ENCODE assay signal across 8 cellular contexts in the genomic region with DNA sequence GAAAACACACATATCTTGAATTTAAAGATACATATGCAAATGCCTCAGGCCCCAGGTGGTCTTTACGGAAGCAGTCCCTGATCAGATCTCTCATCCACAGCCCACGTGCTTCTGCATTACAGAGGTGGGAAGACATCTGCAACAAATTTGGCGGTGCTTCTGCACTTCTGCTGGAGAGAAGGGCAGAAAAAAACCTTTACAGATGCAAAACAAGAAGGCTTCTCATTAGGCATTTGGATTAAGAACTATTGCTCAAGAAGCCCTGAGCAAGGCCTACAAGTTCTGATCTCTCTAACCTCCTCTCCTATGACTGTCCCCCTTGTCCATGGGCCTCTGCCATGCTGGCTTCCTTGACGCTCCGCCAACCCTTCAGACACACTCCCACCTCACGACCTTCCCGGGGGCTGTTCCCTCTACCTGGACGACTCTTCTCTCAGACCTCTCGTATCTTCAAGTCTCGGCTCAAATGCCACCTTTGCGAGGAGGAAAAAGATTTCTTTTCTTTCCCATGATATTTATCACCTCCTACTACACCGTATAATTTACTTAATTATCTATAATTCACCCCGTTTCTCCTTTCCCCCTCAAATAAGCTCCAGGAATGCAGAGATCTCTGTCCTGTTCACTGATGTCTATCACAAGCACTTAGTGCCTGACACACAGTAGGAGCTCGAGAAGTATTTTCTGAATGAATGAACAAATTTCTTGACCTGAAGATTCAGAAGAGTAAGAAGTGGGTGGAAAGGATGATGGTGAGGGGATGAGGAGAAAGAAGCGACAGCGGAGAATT. TPM values are rescaled to one million over a fixed set of nuclear protein-coding genes. Genes with fewer than 3 reads are reported as not detected.
DNase-seq lines count a peak whose midpoint lies in the region; ATAC-seq lines count a peak whose summit lies in the region.

No MANE protein-coding gene starts in this region.

- H3K9ac ChIP-seq in iPS-20b (ENCODE audit: low read depth, low read length), result peak overlapping the region; percentile 71; the same call in 1 of the 2 replicates
- peak overlapping the region; percentile 87 to 89 for H3K9ac ChIP-seq in stomach smooth muscle (ENCODE audit: low read length in 2 of 2)

- peaks cover 10% of the 10 kb centered on the region; the same call in 1 of the 2 replicates for H3K4me1 ChIP-seq in iPS-20b (ENCODE audit: insufficient read depth, low read length)
- peaks cover 17% of the 10 kb centered on the region for H3K4me1 ChIP-seq in stomach smooth muscle (ENCODE audit: control insufficient read depth, insufficient read depth, low read length)

- no peak for DNase-seq in activated T-cell treated with anti-CD3 and anti-CD28 coated beads, Interleukin-2, amount 50 U/mL, for 72 hours
- no peak for DNase-seq in activated T-cell treated with anti-CD3 and anti-CD28 coated beads, Interleukin-2, amount 50 U/mL, for 48 hours
- no peak for DNase-seq in activated T-helper 2 cell treated with anti-CD3 and anti-CD28 coated beads, Interferon-gamma antibody, Interleukin-2, Interleukin-4, amounts not matched to agents 10 μg/mL and 5 μg/mL and 100 μg/mL, durations not matched to agents 14 hours and 24 hours and 36 hours (ENCODE audit: low spot score)
- DNase-seq in activated effector memory CD4-positive, alpha-beta T cell treated with anti-CD3 and anti-CD28 coated beads, Interleukin-2, amount 50 U/mL, for 16 hours, result no peak

- peaks cover 42% of the 10 kb centered on the region for H3K4me1 Mint-ChIP-seq in activated T-cell treated with anti-CD3 and anti-CD28 coated beads, Interleukin-2, amount 50 U/mL, for 72 hours (ENCODE audit: low read depth)
- peaks cover 24% of the 10 kb centered on the region for H3K4me1 Mint-ChIP-seq in activated T-helper 2 cell treated with anti-CD3 and anti-CD28 coated beads, Interferon-gamma antibody, Interleukin-2, Interleukin-4, amounts not matched to agents 10 μg/mL and 5 μg/mL and 100 μg/mL, durations not matched to agents 14 hours and 24 hours and 36 hours (ENCODE audit: low read depth)

- no peaks in the 10 kb centered on the region for H3K9me3 Mint-ChIP-seq in activated T-cell treated with anti-CD3 and anti-CD28 coated beads, Interleukin-2, amount 50 U/mL, for 72 hours
- H3K9me3 Mint-ChIP-seq in activated T-helper 2 cell treated with anti-CD3 and anti-CD28 coated beads, Interferon-gamma antibody, Interleukin-2, Interleukin-4, amounts not matched to agents 10 μg/mL and 5 μg/mL and 100 μg/mL, durations not matched to agents 14 hours and 24 hours and 36 hours, result no peaks in the 10 kb centered on the region

- intact Hi-C loops in activated T-helper 2 cell treated with anti-CD3 and anti-CD28 coated beads, Interferon-gamma antibody, Interleukin-2, Interleukin-4, amounts not matched to agents 10 μg/mL and 5 μg/mL and 100 μg/mL, durations not matched to agents 14 hours and 24 hours and 36 hours (cut with micrococcal nuclease), result loop anchor here (1.0 to 5.0 kb wide), 3 partner anchors 99 to 275 kb away; partner anchors contain the start of gene GOLPH3

- H3K27ac ChIP-seq in iPS-20b (ENCODE audit: low read length) (no peak overlapping the region), stomach smooth muscle (ENCODE audit: low read length) (peak overlapping the region; percentile 91)

- H3K27me3 ChIP-seq in iPS-20b (ENCODE audit: insufficient read depth, low read length) (no peaks in the 10 kb centered on the region), stomach smooth muscle (ENCODE audit: control insufficient read depth in 1 of 2, insufficient read depth in 2 of 2, low read length in 2 of 2) (no peaks in the 10 kb centered on the region)

- H3K4me3 ChIP-seq in iPS-20b (ENCODE audit: low read length), result peak overlapping the region; percentile 78
- H3K4me3 ChIP-seq in stomach smooth muscle (ENCODE audit: low read length in 2 of 2), result peak overlapping the region; percentile 42 to 83

- no peaks in the 10 kb centered on the region for H3K9me3 ChIP-seq in iPS-20b (ENCODE audit: insufficient read depth, low read depth, low read length)
- no peaks in the 10 kb centered on the region for H3K9me3 ChIP-seq in stomach smooth muscle (ENCODE audit: control insufficient read depth in 2 of 2, low read length in 2 of 2)

- H3K36me3 ChIP-seq in iPS-20b (ENCODE audit: insufficient read depth, low read depth, low read length) (peaks cover 16% of the 10 kb centered on the region; the same call in 1 of the 2 replicates), stomach smooth muscle (ENCODE audit: control insufficient read depth in 2 of 2, insufficient read depth in 2 of 2, low read length in 2 of 2) (no peaks in the 10 kb centered on the region)

- H3K27ac Mint-ChIP-seq in activated T-cell treated with anti-CD3 and anti-CD28 coated beads, Interleukin-2, amount 50 U/mL, for 72 hours, result peak overlapping the region; percentile 84
- H3K27ac Mint-ChIP-seq in activated T-helper 2 cell treated with anti-CD3 and anti-CD28 coated beads, Interferon-gamma antibody, Interleukin-2, Interleukin-4, amounts not matched to agents 10 μg/mL and 5 μg/mL and 100 μg/mL, durations not matched to agents 14 hours and 24 hours and 36 hours, result peak overlapping the region; percentile 70

- peaks cover 0 to 2% of the 10 kb centered on the region in 2 donors for H3K36me3 Mint-ChIP-seq in activated T-cell treated with anti-CD3 and anti-CD28 coated beads, Interleukin-2, amount 50 U/mL, for 72 hours (ENCODE audit: insufficient read depth in 2 of 2)
- peaks cover 29% of the 10 kb centered on the region for H3K36me3 Mint-ChIP-seq in activated T-helper 2 cell treated with anti-CD3 and anti-CD28 coated beads, Interferon-gamma antibody, Interleukin-2, Interleukin-4, amounts not matched to agents 10 μg/mL and 5 μg/mL and 100 μg/mL, durations not matched to agents 14 hours and 24 hours and 36 hours (ENCODE audit: low read depth)

- no peak for ATAC-seq in activated T-cell treated with anti-CD3 and anti-CD28 coated beads, Interleukin-2, amount 50 U/mL, for 72 hours (replicated peaks in 1 of 2)
- ATAC-seq in HG03097 (IDR thresholded peaks at IDR 0.05; ENCODE audit: low FRiP score, unreplicated experiment) (no peak), HG03520 (IDR thresholded peaks at IDR 0.05; ENCODE audit: unreplicated experiment) (no peak)

- peak overlapping the region; percentile 86 to 90 for H3K4me3 Mint-ChIP-seq in activated T-cell treated with anti-CD3 and anti-CD28 coated beads, Interleukin-2, amount 50 U/mL, for 72 hours
- H3K4me3 Mint-ChIP-seq in activated T-helper 2 cell treated with anti-CD3 and anti-CD28 coated beads, Interferon-gamma antibody, Interleukin-2, Interleukin-4, amounts not matched to agents 10 μg/mL and 5 μg/mL and 100 μg/mL, durations not matched to agents 14 hours and 24 hours and 36 hours (ENCODE audit: low read depth), result peak overlapping the region; percentile 87

- H3K27me3 Mint-ChIP-seq in activated T-cell treated with anti-CD3 and anti-CD28 coated beads, Interleukin-2, amount 50 U/mL, for 72 hours (ENCODE audit: low read depth), result no peaks in the 10 kb centered on the region
- no peaks in the 10 kb centered on the region for H3K27me3 Mint-ChIP-seq in activated T-helper 2 cell treated with anti-CD3 and anti-CD28 coated beads, Interferon-gamma antibody, Interleukin-2, Interleukin-4, amounts not matched to agents 10 μg/mL and 5 μg/mL and 100 μg/mL, durations not matched to agents 14 hours and 24 hours and 36 hours (ENCODE audit: low read depth)

RNA-seq across cellular contexts. Expression of gene MTMR12, which starts 1.1 kb away (rescaled TPM):
- total RNA-seq in activated T-cell treated with anti-CD3 and anti-CD28 coated beads, Interleukin-2, amount 50 U/mL, for 72 hours, result 10 to 100 TPM; 22.1 to 23.5 TPM
- total RNA-seq in activated T-helper 2 cell treated with anti-CD3 and anti-CD28 coated beads, Interferon-gamma antibody, Interleukin-2, Interleukin-4, amounts not matched to agents 10 μg/mL and 5 μg/mL and 100 μg/mL, durations not matched to agents 14 hours and 24 hours and 36 hours, result 22.7 and 23.5 TPM in 2 replicates
